Comparison of ENCODE assay signal across 13 cellular contexts in the genomic region with DNA sequence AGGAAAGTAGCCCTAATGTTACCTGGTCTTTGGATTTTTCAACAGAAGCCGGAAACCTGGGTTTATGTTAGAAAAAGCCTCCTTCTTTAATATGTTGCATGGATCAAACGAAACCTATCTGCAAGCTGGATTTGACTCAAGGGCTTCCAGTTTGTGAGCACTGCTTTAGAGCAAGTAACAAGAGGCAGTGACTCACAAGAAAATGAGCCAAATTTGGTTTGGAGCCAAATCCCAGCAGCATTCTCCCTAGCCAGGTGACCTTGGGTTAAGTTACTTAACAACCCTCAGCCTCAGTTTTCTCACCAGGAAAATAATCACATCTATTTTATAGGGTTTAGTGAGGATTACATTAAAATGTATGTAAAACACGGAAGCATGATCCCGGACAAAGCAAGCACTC.
DNase-seq lines count a peak whose midpoint lies in the region; ATAC-seq and TF ChIP-seq lines count a peak whose summit lies in the region.
"Had no signal": no experiment of that assay in that cellular context is flagged by ENCODE, and none has a peak within 500 bp of the region (broad histone marks: within the 10 kb centered on the region; RNA-seq: fewer than 3 reads in every experiment).

No MANE protein-coding gene starts in this region.

- no peaks in the 10 kb centered on the region for H3K79me2 ChIP-seq in smooth muscle cell (ENCODE audit: low read depth)

- ATAC-seq in HG03159 (IDR thresholded peaks at IDR 0.05; ENCODE audit: unreplicated experiment), result no peak
- ATAC-seq in GM18519 (IDR thresholded peaks at IDR 0.05; ENCODE audit: low FRiP score, unreplicated experiment), result no peak

- no peak overlapping the region for H2AFZ ChIP-seq in smooth muscle cell (ENCODE audit: low read depth)

- 47% methylated on average over 4 of the region's 4 CpGs for WGBS in smooth muscle cell (ENCODE audit: low lambda C conversion rate)

- H3K36me3 ChIP-seq in smooth muscle cell (ENCODE audit: low read depth), result no peaks in the 10 kb centered on the region
- H3K36me3 ChIP-seq: suprapubic skin had no signal

- H3K27ac ChIP-seq in smooth muscle cell (ENCODE audit: low read depth), result no peak overlapping the region
- H3K27ac ChIP-seq: 22Rv1, suprapubic skin had no signal

- DNase-seq in DMS 273 (lab: John Stamatoyannopoulos, UW; ENCODE audit: unreplicated experiment) (peak; percentile 30), DMS 273 treated with DMSO at 0.1 percent for 48 hours (lab: John Stamatoyannopoulos, UW) (no peak), RPMI7951 (ENCODE audit: low read depth) (peak; percentile 82), fibroblast of the conjunctiva (ENCODE audit: low read depth) (peak; percentile 71), smooth muscle cell (lab: John Stamatoyannopoulos, UW; ENCODE audit: unreplicated experiment) (no peak), SHP77 treated with DMSO at 0.1 percent for 48 hours (lab: John Stamatoyannopoulos, UW) (no peak)
- DNase-seq: cortex of kidney; NCI-H187 treated with DMSO at 0.1 percent for 48 hours; stimulated activated CD4-positive, alpha-beta T cell treated with anti-CD3 and anti-CD28 coated beads, Interleukin-15, amount 100 ng/mL, for 24 hours had no signal

- H3K4me3 ChIP-seq in smooth muscle cell, result no peak overlapping the region
- H3K4me3 ChIP-seq: suprapubic skin had no signal

- no peak for TF ChIP-seq CTCF in smooth muscle cell (IDR thresholded peaks at IDR 0.05; ENCODE audit: borderline replicate concordance, insufficient read depth, poor library complexity, severe bottlenecking)

- H3K9ac ChIP-seq in smooth muscle cell (ENCODE audit: low read depth), result no peak overlapping the region

- H3K9me3 ChIP-seq in smooth muscle cell (replicated peaks; ENCODE audit: low read depth), result no peaks in the 10 kb centered on the region
- H3K9me3 ChIP-seq: suprapubic skin had no signal

- H3K4me1 ChIP-seq in smooth muscle cell (ENCODE audit: low read depth), result peaks cover 18% of the 10 kb centered on the region

- H4K20me1 ChIP-seq in smooth muscle cell (ENCODE audit: low read depth), result peaks cover 3% of the 10 kb centered on the region

- peak overlapping the region; percentile 72 for H3K4me2 ChIP-seq in smooth muscle cell

- H3F3A ChIP-seq in smooth muscle cell (ENCODE audit: low read depth), result peaks cover 20% of the 10 kb centered on the region

- no peaks in the 10 kb centered on the region for H3K27me3 ChIP-seq in smooth muscle cell (ENCODE audit: low read depth)

Comparison
In these comparisons a context has a peak if more than half of its experiments do, and no peak if none do; other contexts are left out.
1. DNase-seq: peak in DMS 273 (single experiment), RPMI7951 (single experiment) and fibroblast of the conjunctiva (single experiment); none in DMS 273 treated with DMSO at 0.1 percent for 48 hours (single experiment), smooth muscle cell (single experiment) and SHP77 treated with DMSO at 0.1 percent for 48 hours (single experiment).